In genomic region chr2:171728989-171729951, GRCh38 we compare ENCODE assay signal across 1 cellular context.
TF ChIP-seq lines count a peak whose summit lies in the region.

No MANE protein-coding gene starts in this region.

TF ChIP-seq in HepG2, 621 proteins besides CTCF, POLR2A, EP300 and RAD21 (continued from another document and continues in another):
- TF ChIP-seq DPF2 (CRISPR knock-in tag; IDR thresholded peaks at IDR 0.05; ENCODE audit: borderline replicate concordance, low read depth) = peak; percentile 97
- TF ChIP-seq SMAD3 (CRISPR knock-in tag; IDR thresholded peaks at IDR 0.05) = 0 out of 2 replicates have a peak, but pooled peaks have one; percentile 45
- peak; percentile 82 for TF ChIP-seq FOXK2 (IDR thresholded peaks at IDR 0.05)
- TF ChIP-seq RAD51 (IDR thresholded peaks at IDR 0.05; ENCODE audit: borderline replicate concordance) = no peak
- TF ChIP-seq TCF7L2 (IDR thresholded peaks at IDR 0.05; ENCODE audit: low read depth, low read length) = peak; percentile 64
- peak; percentile 47; the same call in 1 of the 2 replicates for TF ChIP-seq HHEX (CRISPR knock-in tag; IDR thresholded peaks at IDR 0.05)
- TF ChIP-seq HCFC1 (IDR thresholded peaks at IDR 0.05; ENCODE audit: low read depth, low read length) = no peak
- peak; percentile 96 for TF ChIP-seq NFIC (IDR thresholded peaks at IDR 0.05; ENCODE audit: low read length)
- TF ChIP-seq MAX (IDR thresholded peaks at IDR 0.05) = 0 out of 2 replicates have a peak, but pooled peaks have one; percentile 17
- TF ChIP-seq IRF1 (CRISPR knock-in tag; IDR thresholded peaks at IDR 0.05; ENCODE audit: low read depth) = no peak
- peak; percentile 90 for TF ChIP-seq MLX (CRISPR knock-in tag; IDR thresholded peaks at IDR 0.05)
- no peak for TF ChIP-seq ZHX1 (CRISPR knock-in tag; IDR thresholded peaks at IDR 0.05; ENCODE audit: low read depth)
- peak; percentile 92 for TF ChIP-seq CEBPB (IDR thresholded peaks at IDR 0.05; ENCODE audit: borderline replicate concordance, low read depth, low read length)
- TF ChIP-seq GPN1 (CRISPR knock-in tag; IDR thresholded peaks at IDR 0.05; ENCODE audit: borderline replicate concordance) = no peak
- peak; percentile 65; the same call in 1 of the 2 replicates for TF ChIP-seq GATA4 (IDR thresholded peaks at IDR 0.05; ENCODE audit: borderline replicate concordance, low read depth)
- peak; percentile 49; the same call in 1 of the 2 replicates for TF ChIP-seq ZGPAT (CRISPR knock-in tag; IDR thresholded peaks at IDR 0.05)
- 0 out of 4 replicates have a peak, but pooled peaks of 1 of the 2 experiments have one; percentile 31 for TF ChIP-seq NR2F1 (CRISPR knock-in tag; IDR thresholded peaks at IDR 0.05)
- TF ChIP-seq ZNF383 (CRISPR knock-in tag; IDR thresholded peaks at IDR 0.05; ENCODE audit: borderline replicate concordance) = no peak
- 0 out of 2 replicates have a peak, but pooled peaks have one; percentile 24 for TF ChIP-seq ZNF816 (CRISPR knock-in tag; IDR thresholded peaks at IDR 0.05; ENCODE audit: borderline replicate concordance)
- TF ChIP-seq HNF1A (IDR thresholded peaks at IDR 0.05; ENCODE audit: low read depth) = peak; percentile 29; the same call in 1 of the 2 replicates
- no peak for TF ChIP-seq HNF1A (CRISPR knock-in tag; IDR thresholded peaks at IDR 0.05; ENCODE audit: borderline replicate concordance)
- peak; percentile 77 for TF ChIP-seq ASH2L (IDR thresholded peaks at IDR 0.05; ENCODE audit: insufficient read length, low read depth, low read length)
- peak; percentile 97 for TF ChIP-seq HNF4A (CRISPR knock-in tag; IDR thresholded peaks at IDR 0.05)
- TF ChIP-seq NCOR1 (IDR thresholded peaks at IDR 0.05; ENCODE audit: borderline replicate concordance, low read length) = peak; percentile 98
- no peak for TF ChIP-seq ZNF260 (CRISPR knock-in tag; IDR thresholded peaks at IDR 0.05; ENCODE audit: borderline replicate concordance, low read depth)
- TF ChIP-seq MEF2D (CRISPR knock-in tag; IDR thresholded peaks at IDR 0.05) = no peak
- TF ChIP-seq TRIM24 (CRISPR knock-in tag; IDR thresholded peaks at IDR 0.05) = 0 out of 2 replicates have a peak, but pooled peaks have one; percentile 40
- no peak for TF ChIP-seq TCF12 (IDR thresholded peaks at IDR 0.05)
- TF ChIP-seq TCF12 (CRISPR knock-in tag; IDR thresholded peaks at IDR 0.05) = no peak
- 0 out of 2 replicates have a peak, but pooled peaks have one; percentile 20 for TF ChIP-seq REPIN1 (CRISPR knock-in tag; IDR thresholded peaks at IDR 0.05; ENCODE audit: borderline replicate concordance, low read depth)
- peak; percentile 87 for TF ChIP-seq FOXK1 (CRISPR knock-in tag; IDR thresholded peaks at IDR 0.05; ENCODE audit: borderline replicate concordance, low read depth)
- TF ChIP-seq MTERF4 (CRISPR knock-in tag; IDR thresholded peaks at IDR 0.05) = no peak
- 0 out of 2 replicates have a peak, but pooled peaks have one; percentile 44 for TF ChIP-seq KLF11 (CRISPR knock-in tag; IDR thresholded peaks at IDR 0.05)
- peak; percentile 84 for TF ChIP-seq HDAC2 (CRISPR knock-in tag; IDR thresholded peaks at IDR 0.05)
- peak; percentile 93 for TF ChIP-seq ARID5B (CRISPR knock-in tag; IDR thresholded peaks at IDR 0.05)
- peak; percentile 30; the same call in 1 of the 2 replicates for TF ChIP-seq ERF (CRISPR knock-in tag; IDR thresholded peaks at IDR 0.05)
- no peak for TF ChIP-seq ELK4 (CRISPR knock-in tag; IDR thresholded peaks at IDR 0.05; ENCODE audit: borderline replicate concordance)
- TF ChIP-seq NFYC (CRISPR knock-in tag; IDR thresholded peaks at IDR 0.05) = no peak
- no peak for TF ChIP-seq IRX3 (CRISPR knock-in tag; IDR thresholded peaks at IDR 0.05; ENCODE audit: borderline replicate concordance, low read depth)
- peak; percentile 95 for TF ChIP-seq FOXJ3 (CRISPR knock-in tag; IDR thresholded peaks at IDR 0.05; ENCODE audit: borderline replicate concordance)
- TF ChIP-seq ZFP37 (CRISPR knock-in tag; IDR thresholded peaks at IDR 0.05; ENCODE audit: borderline replicate concordance) = no peak
- peak; percentile 73 for TF ChIP-seq RCOR2 (CRISPR knock-in tag; IDR thresholded peaks at IDR 0.05)
- TF ChIP-seq ONECUT2 (CRISPR knock-in tag; IDR thresholded peaks at IDR 0.05) = peak; percentile 43; the same call in 1 of the 2 replicates
- TF ChIP-seq POGZ (CRISPR knock-in tag; IDR thresholded peaks at IDR 0.05) = peak; percentile 30
- no peak for TF ChIP-seq ZBTB8A (CRISPR knock-in tag; IDR thresholded peaks at IDR 0.05; ENCODE audit: borderline replicate concordance, low read depth)
- peak; percentile 34; the same call in 1 of the 2 replicates for TF ChIP-seq ZNF614 (CRISPR knock-in tag; IDR thresholded peaks at IDR 0.05; ENCODE audit: borderline replicate concordance)
- TF ChIP-seq THRA (CRISPR knock-in tag; IDR thresholded peaks at IDR 0.05; ENCODE audit: borderline replicate concordance) = peak; percentile 22; the same call in 1 of the 2 replicates
- peak; percentile 38; the same call in 1 of the 2 replicates for TF ChIP-seq SMC3 (IDR thresholded peaks at IDR 0.05; ENCODE audit: low read length)
